28 cellular contexts compared by ENCODE assay signal in the genomic region with DNA sequence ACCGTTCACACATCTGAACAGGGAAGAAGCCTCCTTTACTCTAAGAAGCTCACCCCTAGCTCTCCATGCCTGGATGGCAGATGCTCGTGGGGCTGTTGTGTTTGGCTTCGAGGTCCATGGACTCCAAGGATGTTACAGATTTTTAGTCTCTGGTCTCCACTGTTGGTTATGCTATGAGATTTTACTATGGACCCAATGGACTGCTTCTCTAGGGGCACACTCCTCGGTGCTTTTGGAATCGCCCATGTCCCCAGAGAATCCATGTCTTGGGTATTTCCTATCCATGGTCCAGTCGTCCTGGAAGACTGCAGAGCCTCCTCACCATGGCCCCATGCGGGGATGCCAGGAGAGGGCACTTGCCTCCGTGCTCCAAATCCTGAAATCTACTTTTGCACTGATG.
"Had no signal": no experiment of that assay in that cellular context is flagged by ENCODE, and none has a peak within 500 bp of the region (broad histone marks: within the 10 kb centered on the region; RNA-seq: fewer than 3 reads in every experiment).

No MANE protein-coding gene starts in this region.

- H3K27me3 ChIP-seq: pancreas, right lobe of liver, testis, vagina had no signal

- H3K27ac Mint-ChIP-seq: naive B cell; stimulated activated naive B cell treated with anti-CD40 and anti-IgM and Interleukin-4, amounts not matched to agents 10 μg/mL and 1 μg/mL and 100 μg/mL, for 72 hours; stimulated activated naive CD8-positive, alpha-beta T cell treated with anti-CD3 and anti-CD28 coated beads, Interleukin-15, Interleukin-2, amounts not matched to agents 100 ng/mL and 50 ng/mL, for 24 hours had no signal

- H3K4me3 Mint-ChIP-seq: naive B cell; naive thymus-derived CD8-positive, alpha-beta T cell; natural killer cell treated with Interleukin-12 subunit alpha and Interleukin-12 subunit beta and Interleukin-15 and Interleukin-18, amount 100 ng/mL, for 72 hours; neural crest cell; stimulated activated naive B cell treated with anti-CD40 and anti-IgM and Interleukin-4, amounts not matched to agents 10 μg/mL and 1 μg/mL and 100 μg/mL, for 72 hours; stimulated activated naive CD8-positive, alpha-beta T cell treated with anti-CD3 and anti-CD28 coated beads, Interleukin-15, Interleukin-2, amounts not matched to agents 100 ng/mL and 50 ng/mL, for 24 hours had no signal

- H3K36me3 ChIP-seq: pancreas, prostate gland, right lobe of liver, sigmoid colon, stomach, suprapubic skin, tibial artery, transverse colon, upper lobe of left lung, vagina had no signal

- H3K9me3 Mint-ChIP-seq: naive thymus-derived CD8-positive, alpha-beta T cell; natural killer cell treated with Interleukin-12 subunit alpha and Interleukin-12 subunit beta and Interleukin-15 and Interleukin-18, amount 100 ng/mL, for 72 hours; nephron progenitor cell; neural crest cell; stimulated activated effector memory CD8-positive, alpha-beta T cell treated with anti-CD3 and anti-CD28 coated beads, Interleukin-12 subunit alpha, Interleukin-12 subunit beta, amount 100 ng/mL, for 72 hours; stimulated activated naive B cell treated with anti-CD40 and anti-IgM and Interleukin-4, amounts not matched to agents 10 μg/mL and 1 μg/mL and 100 μg/mL, for 72 hours; stimulated activated naive CD8-positive, alpha-beta T cell treated with anti-CD3 and anti-CD28 coated beads, Interleukin-15, Interleukin-2, amounts not matched to agents 100 ng/mL and 50 ng/mL, for 24 hours had no signal

- H3K27ac ChIP-seq: pancreas, prostate gland, right lobe of liver, sigmoid colon, suprapubic skin, testis, tibial artery, transverse colon, upper lobe of left lung, vagina had no signal

- H3K4me1 ChIP-seq: pancreas, prostate gland, right lobe of liver had no signal

- H3K4me3 ChIP-seq: pancreas, prostate gland, right lobe of liver, sigmoid colon, stomach, suprapubic skin, testis, tibial artery, transverse colon, upper lobe of left lung, vagina had no signal

- H3K9me3 ChIP-seq: pancreas, prostate gland, right lobe of liver, sigmoid colon, stomach, suprapubic skin, testis, tibial artery, transverse colon, upper lobe of left lung, vagina had no signal

- DNase-seq: naive B cell; naive thymus-derived CD8-positive, alpha-beta T cell; nephron progenitor cell; occipital lobe; pancreas; retina; right cardiac atrium; right lobe of liver; sigmoid colon; small intestine; stimulated activated CD4-positive, alpha-beta T cell treated with anti-CD3 and anti-CD28 coated beads, Interleukin-15, amount 100 ng/mL, for 24 hours; stimulated activated CD4-positive, alpha-beta T cell treated with anti-CD3 and anti-CD28 coated beads, Interleukin-2, amount 100 ng/mL, for 24 hours; stimulated activated CD4-positive, alpha-beta T cell treated with anti-CD3 and anti-CD28 coated beads, Interleukin-2, amount 100 ng/mL, for 48 hours; stimulated activated CD4-positive, alpha-beta T cell treated with anti-CD3 and anti-CD28 coated beads, Interleukin-4, amount 100 ng/mL, for 24 hours; stimulated activated naive B cell treated with anti-CD40 and anti-IgM and Interleukin-4, amounts not matched to agents 10 μg/mL and 1 μg/mL and 100 μg/mL, for 72 hours; stimulated activated naive CD4-positive, alpha-beta T cell treated with Interleukin-2 at 50 U/mL for 16 hours; stomach; testis; tibial artery; transverse colon; upper lobe of left lung had no signal

- H3K36me3 Mint-ChIP-seq: naive B cell; naive thymus-derived CD8-positive, alpha-beta T cell; natural killer cell treated with Interleukin-12 subunit alpha and Interleukin-12 subunit beta and Interleukin-15 and Interleukin-18, amount 100 ng/mL, for 72 hours had no signal

- ATAC-seq: naive thymus-derived CD8-positive, alpha-beta T cell; natural killer cell treated with Interleukin-12 subunit alpha and Interleukin-12 subunit beta and Interleukin-15 and Interleukin-18, amount 100 ng/mL, for 72 hours; pancreas; right cardiac atrium; right lobe of liver; stimulated activated effector memory CD8-positive, alpha-beta T cell treated with anti-CD3 and anti-CD28 coated beads, Interleukin-12 subunit alpha, Interleukin-12 subunit beta, amount 100 ng/mL, for 72 hours; stimulated activated naive B cell treated with anti-CD40 and anti-IgM and Interleukin-4, amounts not matched to agents 10 μg/mL and 1 μg/mL and 100 μg/mL, for 72 hours had no signal
